Comparison of ENCODE assay signal across 1 cellular context in the genomic region with DNA sequence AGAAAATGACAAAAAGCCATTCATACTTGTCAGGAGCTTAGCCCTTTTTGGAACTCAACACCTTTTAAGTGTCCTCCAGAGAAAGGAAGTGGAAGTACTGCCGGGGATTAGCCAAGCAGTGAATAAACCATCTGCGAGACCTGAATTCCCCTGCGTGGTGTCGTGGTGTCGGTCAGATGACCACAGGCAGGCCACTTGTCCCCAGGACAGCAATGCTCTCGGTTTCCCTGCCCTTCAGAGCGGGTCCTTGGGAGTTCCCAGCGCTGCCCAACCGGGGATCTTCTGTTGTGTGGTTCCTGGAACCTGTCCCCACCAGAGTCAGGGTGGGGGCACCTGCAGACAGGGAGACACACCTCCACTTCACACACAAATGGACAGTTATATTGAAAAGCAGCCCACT.
TF ChIP-seq lines count a peak whose summit lies in the region.

No MANE protein-coding gene starts in this region.

TF ChIP-seq in GM12878, 131 proteins besides CTCF, POLR2A, EP300 and RAD21 (continued from another document and continues in another):
- TF ChIP-seq ZBED1 (IDR thresholded peaks at IDR 0.05; ENCODE audit: borderline replicate concordance): no peak
- TF ChIP-seq, protein P1, sequence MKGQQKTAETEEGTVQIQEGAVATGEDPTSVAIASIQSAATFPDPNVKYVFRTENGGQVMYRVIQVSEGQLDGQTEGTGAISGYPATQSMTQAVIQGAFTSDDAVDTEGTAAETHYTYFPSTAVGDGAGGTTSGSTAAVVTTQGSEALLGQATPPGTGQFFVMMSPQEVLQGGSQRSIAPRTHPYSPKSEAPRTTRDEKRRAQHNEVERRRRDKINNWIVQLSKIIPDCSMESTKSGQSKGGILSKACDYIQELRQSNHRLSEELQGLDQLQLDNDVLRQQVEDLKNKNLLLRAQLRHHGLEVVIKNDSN (IDR thresholded peaks at IDR 0.05; ENCODE audit: borderline replicate concordance, extremely low read length, insufficient read depth, low read depth, low read length): no peak
- no peak; the same call in 1 of the 2 replicates for TF ChIP-seq BMI1 (IDR thresholded peaks at IDR 0.05; ENCODE audit: borderline replicate concordance)
- TF ChIP-seq ZNF622 (IDR thresholded peaks at IDR 0.05): no peak
- no peak for TF ChIP-seq SIN3A (IDR thresholded peaks at IDR 0.05; ENCODE audit: low read depth, low read length)
- TF ChIP-seq, protein P2, sequence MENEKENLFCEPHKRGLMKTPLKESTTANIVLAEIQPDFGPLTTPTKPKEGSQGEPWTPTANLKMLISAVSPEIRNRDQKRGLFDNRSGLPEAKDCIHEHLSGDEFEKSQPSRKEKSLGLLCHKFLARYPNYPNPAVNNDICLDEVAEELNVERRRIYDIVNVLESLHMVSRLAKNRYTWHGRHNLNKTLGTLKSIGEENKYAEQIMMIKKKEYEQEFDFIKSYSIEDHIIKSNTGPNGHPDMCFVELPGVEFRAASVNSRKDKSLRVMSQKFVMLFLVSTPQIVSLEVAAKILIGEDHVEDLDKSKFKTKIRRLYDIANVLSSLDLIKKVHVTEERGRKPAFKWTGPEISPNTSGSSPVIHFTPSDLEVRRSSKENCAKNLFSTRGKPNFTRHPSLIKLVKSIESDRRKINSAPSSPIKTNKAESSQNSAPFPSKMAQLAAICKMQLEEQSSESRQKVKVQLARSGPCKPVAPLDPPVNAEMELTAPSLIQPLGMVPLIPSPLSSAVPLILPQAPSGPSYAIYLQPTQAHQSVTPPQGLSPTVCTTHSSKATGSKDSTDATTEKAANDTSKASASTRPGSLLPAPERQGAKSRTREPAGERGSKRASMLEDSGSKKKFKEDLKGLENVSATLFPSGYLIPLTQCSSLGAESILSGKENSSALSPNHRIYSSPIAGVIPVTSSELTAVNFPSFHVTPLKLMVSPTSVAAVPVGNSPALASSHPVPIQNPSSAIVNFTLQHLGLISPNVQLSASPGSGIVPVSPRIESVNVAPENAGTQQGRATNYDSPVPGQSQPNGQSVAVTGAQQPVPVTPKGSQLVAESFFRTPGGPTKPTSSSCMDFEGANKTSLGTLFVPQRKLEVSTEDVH (IDR thresholded peaks at IDR 0.05; ENCODE audit: low read depth, partially characterized antibody): no peak
- peak; percentile 41 for TF ChIP-seq SP1 (IDR thresholded peaks at IDR 0.05; ENCODE audit: low read depth, low read length)
- peak; percentile 65 for TF ChIP-seq RAD51 (IDR thresholded peaks at IDR 0.05)
- peak; percentile 88 for TF ChIP-seq PAX5 (IDR thresholded peaks at IDR 0.05; ENCODE audit: borderline replicate concordance, low read depth, low read length)
- TF ChIP-seq CREM (IDR thresholded peaks at IDR 0.05; ENCODE audit: low read depth): peak; percentile 24; the same call in 1 of the 2 replicates
- TF ChIP-seq NBN (IDR thresholded peaks at IDR 0.05): no peak; the same call in none of the 2 replicates
- TF ChIP-seq ETV6 (conservative IDR thresholded peaks at IDR 0.05 in 1 of 2, IDR thresholded peaks at IDR 0.05 in 1 of 2; ENCODE audit: borderline replicate concordance in 1 of 2, low read depth in 1 of 2): peak in 1 of 2 experiments; percentile 25; a peak in 1 of 4 replicates
- peak; percentile 64; the same call in 1 of the 2 replicates for TF ChIP-seq IRF4 (IDR thresholded peaks at IDR 0.05; ENCODE audit: low read depth, low read length)
- TF ChIP-seq MXI1 (IDR thresholded peaks at IDR 0.05; ENCODE audit: low read depth, low read length): no peak
- peak; percentile 80 for TF ChIP-seq EED (IDR thresholded peaks at IDR 0.05; ENCODE audit: low read depth)
- TF ChIP-seq, protein P3, sequence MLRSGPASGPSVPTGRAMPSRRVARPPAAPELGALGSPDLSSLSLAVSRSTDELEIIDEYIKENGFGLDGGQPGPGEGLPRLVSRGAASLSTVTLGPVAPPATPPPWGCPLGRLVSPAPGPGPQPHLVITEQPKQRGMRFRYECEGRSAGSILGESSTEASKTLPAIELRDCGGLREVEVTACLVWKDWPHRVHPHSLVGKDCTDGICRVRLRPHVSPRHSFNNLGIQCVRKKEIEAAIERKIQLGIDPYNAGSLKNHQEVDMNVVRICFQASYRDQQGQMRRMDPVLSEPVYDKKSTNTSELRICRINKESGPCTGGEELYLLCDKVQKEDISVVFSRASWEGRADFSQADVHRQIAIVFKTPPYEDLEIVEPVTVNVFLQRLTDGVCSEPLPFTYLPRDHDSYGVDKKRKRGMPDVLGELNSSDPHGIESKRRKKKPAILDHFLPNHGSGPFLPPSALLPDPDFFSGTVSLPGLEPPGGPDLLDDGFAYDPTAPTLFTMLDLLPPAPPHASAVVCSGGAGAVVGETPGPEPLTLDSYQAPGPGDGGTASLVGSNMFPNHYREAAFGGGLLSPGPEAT (IDR thresholded peaks at IDR 0.05; ENCODE audit: low read depth): peak; percentile 96
- no peak for TF ChIP-seq NR2C1 (IDR thresholded peaks at IDR 0.05)
- TF ChIP-seq CEBPB (IDR thresholded peaks at IDR 0.05; ENCODE audit: borderline replicate concordance in 1 of 2, low read depth in 2 of 2, low read length in 2 of 2): no peak
- no peak for TF ChIP-seq ZNF217 (IDR thresholded peaks at IDR 0.05)
- peak; percentile 47; the same call in 1 of the 2 replicates for TF ChIP-seq MTA3 (IDR thresholded peaks at IDR 0.05; ENCODE audit: borderline replicate concordance, low read length)
- TF ChIP-seq SMARCA5 (IDR thresholded peaks at IDR 0.05): no peak; the same call in 1 of the 2 replicates
- TF ChIP-seq STAT3 (IDR thresholded peaks at IDR 0.05; ENCODE audit: low read depth, low read length): 0 out of 2 replicates have a peak, but pooled peaks have one; percentile 19
- TF ChIP-seq ZSCAN29 (IDR thresholded peaks at IDR 0.05): no peak
- peak; percentile 85 for TF ChIP-seq MTA2 (IDR thresholded peaks at IDR 0.05; ENCODE audit: low read depth)
- TF ChIP-seq CBFB (IDR thresholded peaks at IDR 0.05; ENCODE audit: low read depth): peak; percentile 70; the same call in 1 of the 2 replicates
- no peak for TF ChIP-seq YBX1 (IDR thresholded peaks at IDR 0.05)
- no peak for TF ChIP-seq HCFC1 (IDR thresholded peaks at IDR 0.05; ENCODE audit: low read length)
- peak; percentile 57; the same call in 1 of the 2 replicates for TF ChIP-seq ATF7 (IDR thresholded peaks at IDR 0.05; ENCODE audit: low read depth)
- no peak for TF ChIP-seq MEF2A (IDR thresholded peaks at IDR 0.05; ENCODE audit: insufficient read depth, low read depth, low read length)
- TF ChIP-seq PML (IDR thresholded peaks at IDR 0.05; ENCODE audit: low read length): no peak
- TF ChIP-seq, protein P4, sequence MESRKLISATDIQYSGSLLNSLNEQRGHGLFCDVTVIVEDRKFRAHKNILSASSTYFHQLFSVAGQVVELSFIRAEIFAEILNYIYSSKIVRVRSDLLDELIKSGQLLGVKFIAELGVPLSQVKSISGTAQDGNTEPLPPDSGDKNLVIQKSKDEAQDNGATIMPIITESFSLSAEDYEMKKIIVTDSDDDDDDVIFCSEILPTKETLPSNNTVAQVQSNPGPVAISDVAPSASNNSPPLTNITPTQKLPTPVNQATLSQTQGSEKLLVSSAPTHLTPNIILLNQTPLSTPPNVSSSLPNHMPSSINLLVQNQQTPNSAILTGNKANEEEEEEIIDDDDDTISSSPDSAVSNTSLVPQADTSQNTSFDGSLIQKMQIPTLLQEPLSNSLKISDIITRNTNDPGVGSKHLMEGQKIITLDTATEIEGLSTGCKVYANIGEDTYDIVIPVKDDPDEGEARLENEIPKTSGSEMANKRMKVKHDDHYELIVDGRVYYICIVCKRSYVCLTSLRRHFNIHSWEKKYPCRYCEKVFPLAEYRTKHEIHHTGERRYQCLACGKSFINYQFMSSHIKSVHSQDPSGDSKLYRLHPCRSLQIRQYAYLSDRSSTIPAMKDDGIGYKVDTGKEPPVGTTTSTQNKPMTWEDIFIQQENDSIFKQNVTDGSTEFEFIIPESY (IDR thresholded peaks at IDR 0.05): no peak
- TF ChIP-seq, protein P5, sequence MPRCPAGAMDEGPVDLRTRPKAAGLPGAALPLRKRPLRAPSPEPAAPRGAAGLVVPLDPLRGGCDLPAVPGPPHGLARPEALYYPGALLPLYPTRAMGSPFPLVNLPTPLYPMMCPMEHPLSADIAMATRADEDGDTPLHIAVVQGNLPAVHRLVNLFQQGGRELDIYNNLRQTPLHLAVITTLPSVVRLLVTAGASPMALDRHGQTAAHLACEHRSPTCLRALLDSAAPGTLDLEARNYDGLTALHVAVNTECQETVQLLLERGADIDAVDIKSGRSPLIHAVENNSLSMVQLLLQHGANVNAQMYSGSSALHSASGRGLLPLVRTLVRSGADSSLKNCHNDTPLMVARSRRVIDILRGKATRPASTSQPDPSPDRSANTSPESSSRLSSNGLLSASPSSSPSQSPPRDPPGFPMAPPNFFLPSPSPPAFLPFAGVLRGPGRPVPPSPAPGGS (IDR thresholded peaks at IDR 0.05; ENCODE audit: borderline replicate concordance, insufficient read depth, low read depth, low read length, poor library complexity, severe bottlenecking): no peak
- TF ChIP-seq, protein P6, sequence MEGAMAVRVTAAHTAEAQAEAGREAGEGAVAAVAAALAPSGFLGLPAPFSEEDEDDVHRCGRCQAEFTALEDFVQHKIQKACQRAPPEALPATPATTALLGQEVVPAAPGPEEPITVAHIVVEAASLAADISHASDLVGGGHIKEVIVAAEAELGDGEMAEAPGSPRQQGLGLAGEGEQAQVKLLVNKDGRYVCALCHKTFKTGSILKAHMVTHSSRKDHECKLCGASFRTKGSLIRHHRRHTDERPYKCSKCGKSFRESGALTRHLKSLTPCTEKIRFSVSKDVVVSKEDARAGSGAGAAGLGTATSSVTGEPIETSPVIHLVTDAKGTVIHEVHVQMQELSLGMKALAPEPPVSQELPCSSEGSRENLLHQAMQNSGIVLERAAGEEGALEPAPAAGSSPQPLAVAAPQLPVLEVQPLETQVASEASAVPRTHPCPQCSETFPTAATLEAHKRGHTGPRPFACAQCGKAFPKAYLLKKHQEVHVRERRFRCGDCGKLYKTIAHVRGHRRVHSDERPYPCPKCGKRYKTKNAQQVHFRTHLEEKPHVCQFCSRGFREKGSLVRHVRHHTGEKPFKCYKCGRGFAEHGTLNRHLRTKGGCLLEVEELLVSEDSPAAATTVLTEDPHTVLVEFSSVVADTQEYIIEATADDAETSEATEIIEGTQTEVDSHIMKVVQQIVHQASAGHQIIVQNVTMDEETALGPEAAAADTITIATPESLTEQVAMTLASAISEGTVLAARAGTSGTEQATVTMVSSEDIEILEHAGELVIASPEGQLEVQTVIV (IDR thresholded peaks at IDR 0.05; ENCODE audit: borderline replicate concordance, partially characterized antibody): no peak
- TF ChIP-seq, protein P7, sequence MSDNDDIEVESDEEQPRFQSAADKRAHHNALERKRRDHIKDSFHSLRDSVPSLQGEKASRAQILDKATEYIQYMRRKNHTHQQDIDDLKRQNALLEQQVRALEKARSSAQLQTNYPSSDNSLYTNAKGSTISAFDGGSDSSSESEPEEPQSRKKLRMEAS (IDR thresholded peaks at IDR 0.05; ENCODE audit: low read depth, low read length): peak; percentile 52; the same call in 1 of the 2 replicates
- peak; percentile 78; the same call in 1 of the 2 replicates for TF ChIP-seq TCF12 (IDR thresholded peaks at IDR 0.05; ENCODE audit: low read depth, low read length)
- peak; percentile 71; the same call in 1 of the 2 replicates for TF ChIP-seq NR2F1 (conservative IDR thresholded peaks at IDR 0.05)
- TF ChIP-seq, protein P8, sequence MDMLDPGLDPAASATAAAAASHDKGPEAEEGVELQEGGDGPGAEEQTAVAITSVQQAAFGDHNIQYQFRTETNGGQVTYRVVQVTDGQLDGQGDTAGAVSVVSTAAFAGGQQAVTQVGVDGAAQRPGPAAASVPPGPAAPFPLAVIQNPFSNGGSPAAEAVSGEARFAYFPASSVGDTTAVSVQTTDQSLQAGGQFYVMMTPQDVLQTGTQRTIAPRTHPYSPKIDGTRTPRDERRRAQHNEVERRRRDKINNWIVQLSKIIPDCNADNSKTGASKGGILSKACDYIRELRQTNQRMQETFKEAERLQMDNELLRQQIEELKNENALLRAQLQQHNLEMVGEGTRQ (IDR thresholded peaks at IDR 0.05; ENCODE audit: borderline replicate concordance, low read depth, low read length): no peak; the same call in 1 of the 2 replicates
- TF ChIP-seq, protein P9, sequence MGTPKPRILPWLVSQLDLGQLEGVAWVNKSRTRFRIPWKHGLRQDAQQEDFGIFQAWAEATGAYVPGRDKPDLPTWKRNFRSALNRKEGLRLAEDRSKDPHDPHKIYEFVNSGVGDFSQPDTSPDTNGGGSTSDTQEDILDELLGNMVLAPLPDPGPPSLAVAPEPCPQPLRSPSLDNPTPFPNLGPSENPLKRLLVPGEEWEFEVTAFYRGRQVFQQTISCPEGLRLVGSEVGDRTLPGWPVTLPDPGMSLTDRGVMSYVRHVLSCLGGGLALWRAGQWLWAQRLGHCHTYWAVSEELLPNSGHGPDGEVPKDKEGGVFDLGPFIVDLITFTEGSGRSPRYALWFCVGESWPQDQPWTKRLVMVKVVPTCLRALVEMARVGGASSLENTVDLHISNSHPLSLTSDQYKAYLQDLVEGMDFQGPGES (IDR thresholded peaks at IDR 0.05): no peak
- TF ChIP-seq ZNF24 (IDR thresholded peaks at IDR 0.05): no peak
- peak; percentile 93 for TF ChIP-seq SPI1 (IDR thresholded peaks at IDR 0.05; ENCODE audit: borderline replicate concordance, insufficient read depth, low read depth, low read length)
- TF ChIP-seq NFIC (IDR thresholded peaks at IDR 0.05; ENCODE audit: low read depth, low read length): peak; percentile 83
- TF ChIP-seq, protein P10, sequence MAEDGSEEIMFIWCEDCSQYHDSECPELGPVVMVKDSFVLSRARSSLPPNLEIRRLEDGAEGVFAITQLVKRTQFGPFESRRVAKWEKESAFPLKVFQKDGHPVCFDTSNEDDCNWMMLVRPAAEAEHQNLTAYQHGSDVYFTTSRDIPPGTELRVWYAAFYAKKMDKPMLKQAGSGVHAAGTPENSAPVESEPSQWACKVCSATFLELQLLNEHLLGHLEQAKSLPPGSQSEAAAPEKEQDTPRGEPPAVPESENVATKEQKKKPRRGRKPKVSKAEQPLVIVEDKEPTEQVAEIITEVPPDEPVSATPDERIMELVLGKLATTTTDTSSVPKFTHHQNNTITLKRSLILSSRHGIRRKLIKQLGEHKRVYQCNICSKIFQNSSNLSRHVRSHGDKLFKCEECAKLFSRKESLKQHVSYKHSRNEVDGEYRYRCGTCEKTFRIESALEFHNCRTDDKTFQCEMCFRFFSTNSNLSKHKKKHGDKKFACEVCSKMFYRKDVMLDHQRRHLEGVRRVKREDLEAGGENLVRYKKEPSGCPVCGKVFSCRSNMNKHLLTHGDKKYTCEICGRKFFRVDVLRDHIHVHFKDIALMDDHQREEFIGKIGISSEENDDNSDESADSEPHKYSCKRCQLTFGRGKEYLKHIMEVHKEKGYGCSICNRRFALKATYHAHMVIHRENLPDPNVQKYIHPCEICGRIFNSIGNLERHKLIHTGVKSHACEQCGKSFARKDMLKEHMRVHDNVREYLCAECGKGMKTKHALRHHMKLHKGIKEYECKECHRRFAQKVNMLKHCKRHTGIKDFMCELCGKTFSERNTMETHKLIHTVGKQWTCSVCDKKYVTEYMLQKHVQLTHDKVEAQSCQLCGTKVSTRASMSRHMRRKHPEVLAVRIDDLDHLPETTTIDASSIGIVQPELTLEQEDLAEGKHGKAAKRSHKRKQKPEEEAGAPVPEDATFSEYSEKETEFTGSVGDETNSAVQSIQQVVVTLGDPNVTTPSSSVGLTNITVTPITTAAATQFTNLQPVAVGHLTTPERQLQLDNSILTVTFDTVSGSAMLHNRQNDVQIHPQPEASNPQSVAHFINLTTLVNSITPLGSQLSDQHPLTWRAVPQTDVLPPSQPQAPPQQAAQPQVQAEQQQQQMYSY (CRISPR knock-in tag; IDR thresholded peaks at IDR 0.05): no peak
- TF ChIP-seq LARP7 (IDR thresholded peaks at IDR 0.05): no peak; the same call in 1 of the 2 replicates
